Comparison of ENCODE assay signal across 14 cellular contexts in genomic region chr16:72098936-72099335, GRCh38. TPM values are rescaled to one million over a fixed set of nuclear protein-coding genes. Genes with fewer than 3 reads are reported as not detected.
DNase-seq lines count a peak whose midpoint lies in the region; ATAC-seq and TF ChIP-seq lines count a peak whose summit lies in the region.
"Had no signal": no experiment of that assay in that cellular context is flagged by ENCODE, and none has a peak within 500 bp of the region (broad histone marks: within the 10 kb centered on the region; RNA-seq: fewer than 3 reads in every experiment).

No MANE protein-coding gene starts in this region.

- peak overlapping the region; percentile 3 for H2BK5ac ChIP-seq in neuronal stem cell (ENCODE audit: low read length)

- H3K4ac ChIP-seq in neuronal stem cell (ENCODE audit: low read length) = no peak overlapping the region

- ATAC-seq in Right ventricle myocardium superior (ENCODE audit: poor library complexity) (peak; percentile 7), left ventricle myocardium superior (no peak), RWPE2 (ENCODE audit: low read depth) (peak; percentile 16; the same call in 2 of the 3 replicates), foreskin keratinocyte (peak; percentile 5), HG03095 (IDR thresholded peaks at IDR 0.05; ENCODE audit: unreplicated experiment) (no peak), GM21526 (IDR thresholded peaks at IDR 0.05; ENCODE audit: low FRiP score, unreplicated experiment) (no peak), GM21423 (IDR thresholded peaks at IDR 0.05; ENCODE audit: unreplicated experiment) (no peak)

- H3K9me3 ChIP-seq in RWPE2 (ENCODE audit: severe bottlenecking) (no peaks in the 10 kb centered on the region), neuronal stem cell (replicated peaks in 1 of 2; ENCODE audit: control insufficient read depth in 2 of 2, insufficient read depth in 1 of 2, low read depth in 1 of 2, low read length in 2 of 2) (no peaks in the 10 kb centered on the region)
- H3K9me3 ChIP-seq: Peyer's patch had no signal

- no peak overlapping the region for H3K18ac ChIP-seq in neuronal stem cell (ENCODE audit: low read length)

- no peak overlapping the region for H3K14ac ChIP-seq in neuronal stem cell (ENCODE audit: low read length)

- H3K79me1 ChIP-seq in neuronal stem cell (ENCODE audit: low read depth, low read length) = peaks cover 2% of the 10 kb centered on the region

- H3K4me1 ChIP-seq in RWPE2 (ENCODE audit: insufficient read depth, poor library complexity, severe bottlenecking) (peaks cover 9% of the 10 kb centered on the region), foreskin keratinocyte (no peaks in the 10 kb centered on the region), neuronal stem cell (ENCODE audit: control insufficient read depth in 2 of 2, insufficient read depth in 1 of 2, low read depth in 1 of 2, low read length in 2 of 2) (peaks cover 0 to 7% of the 10 kb centered on the region in 2 donors)

- no peak overlapping the region for H3K9ac ChIP-seq in neuronal stem cell (ENCODE audit: low read depth, low read length, poor library complexity)

- peaks cover 88% of the 10 kb centered on the region for H3K36me3 ChIP-seq in RWPE2 (ENCODE audit: low read depth)
- peaks cover 66 to 83% of the 10 kb centered on the region in 2 donors for H3K36me3 ChIP-seq in neuronal stem cell (replicated peaks in 1 of 2; ENCODE audit: control insufficient read depth in 2 of 2, insufficient read depth in 2 of 2, low read length in 2 of 2)

- H2BK120ac ChIP-seq in neuronal stem cell (ENCODE audit: low read depth, low read length) = no peak overlapping the region

- DNase-seq in Right ventricle myocardium superior = no peak
- DNase-seq in left ventricle myocardium superior = no peak
- no peak for DNase-seq in RWPE2 (ENCODE audit: low spot score)
- DNase-seq in foreskin keratinocyte = no peak
- DNase-seq in neuronal stem cell (ENCODE audit: low spot score) = no peak
- DNase-seq: GF-D8, NCI-H187 treated with DMSO at 0.1 percent for 48 hours, NCI-H774 had no signal

- H3K27ac ChIP-seq in RWPE2 (ENCODE audit: poor library complexity, severe bottlenecking) (no peak overlapping the region), foreskin keratinocyte (no peak overlapping the region), neuronal stem cell (replicated peaks; ENCODE audit: low read length) (no peak overlapping the region)
- H3K27ac ChIP-seq: Peyer's patch had no signal

- H3K27me3 ChIP-seq in RWPE2 (ENCODE audit: insufficient read depth, poor library complexity, severe bottlenecking) (no peaks in the 10 kb centered on the region), foreskin keratinocyte (no peaks in the 10 kb centered on the region), neuronal stem cell (ENCODE audit: control insufficient read depth in 3 of 3, insufficient read depth in 3 of 3, low read depth in 1 of 3, low read length in 3 of 3) (no peaks in the 10 kb centered on the region)
- H3K27me3 ChIP-seq: Peyer's patch had no signal

- intact Hi-C loops in Right ventricle myocardium superior (cut with DNase I) (loop anchor here (2.0 kb wide), 1 partner anchor 32 kb away; no protein-coding TSS in a partner anchor), left ventricle myocardium superior (cut with micrococcal nuclease) (loop anchor here (2.0 kb wide), 1 partner anchor 32 kb away; no protein-coding TSS in a partner anchor)

- H2AK5ac ChIP-seq in neuronal stem cell (ENCODE audit: low read depth, low read length) = no peak overlapping the region

- no peak overlapping the region for H2AFZ ChIP-seq in neuronal stem cell (ENCODE audit: low read length)

- no peak overlapping the region for H3K4me2 ChIP-seq in neuronal stem cell (ENCODE audit: insufficient read depth, low read length, poor library complexity, severe bottlenecking)

- H3K23ac ChIP-seq in neuronal stem cell (ENCODE audit: low read depth, low read length, poor library complexity) = no peak overlapping the region

- H2BK12ac ChIP-seq in neuronal stem cell (ENCODE audit: low read length) = no peak overlapping the region

- no peak overlapping the region for H4K91ac ChIP-seq in neuronal stem cell (ENCODE audit: low read depth, low read length, poor library complexity)

- no peak for TF ChIP-seq CTCF in RWPE2 (IDR thresholded peaks at IDR 0.05; ENCODE audit: poor library complexity, severe bottlenecking)
- TF ChIP-seq CTCF in foreskin keratinocyte (conservative IDR thresholded peaks at IDR 0.05) = no peak

- H3K4me3 ChIP-seq in RWPE2 (ENCODE audit: severe bottlenecking) (no peak overlapping the region), neuronal stem cell (ENCODE audit: low read length in 2 of 2) (no peak overlapping the region)
- H3K4me3 ChIP-seq: Peyer's patch had no signal

- no peak overlapping the region for H2BK15ac ChIP-seq in neuronal stem cell (ENCODE audit: low read length)

- no CpG with 5 or more reads among the region's 15 CpGs for WGBS in neuronal stem cell (ENCODE audit: extremely low coverage in 2 of 2, insufficient read length in 2 of 2, insufficient replicate concordance in 1 of 2), 2 donors

- no peak overlapping the region for H4K8ac ChIP-seq in neuronal stem cell (ENCODE audit: low read depth, low read length)

RNA-seq across cellular contexts. Expression of gene DHX38, which starts 5.3 kb away (rescaled TPM):
- 38.1 TPM for total RNA-seq in Right ventricle myocardium superior
- total RNA-seq in left ventricle myocardium superior = 43.1 TPM
- total RNA-seq in foreskin keratinocyte = 46.8 and 48.5 TPM in 2 replicates
- 28.8 and 29.5 TPM in 2 replicates for polyA plus RNA-seq in foreskin keratinocyte
- polyA plus RNA-seq in neuronal stem cell (2013, experiment 1 of 2) = 27.9 TPM
- 26.9 TPM for polyA plus RNA-seq in neuronal stem cell (2013, experiment 2 of 2)

RNA-seq across cellular contexts. Expression of gene TXNL4B, which starts 5.5 kb away (rescaled TPM):
- total RNA-seq in Right ventricle myocardium superior (6.9 TPM), left ventricle myocardium superior (5.4 TPM), foreskin keratinocyte (8.6 and 10.3 TPM in 2 replicates)
- 7.4 and 7.5 TPM in 2 replicates for polyA plus RNA-seq in foreskin keratinocyte
- 5.3 TPM for polyA plus RNA-seq in neuronal stem cell (2013, experiment 1 of 2)
- polyA plus RNA-seq in neuronal stem cell (2013, experiment 2 of 2) = 5.3 TPM

RNA-seq across cellular contexts. Expression of gene HPR, which starts 35.9 kb away (rescaled TPM):
- total RNA-seq in Right ventricle myocardium superior (87.8 TPM), left ventricle myocardium superior (94.9 TPM), foreskin keratinocyte (not detected in 2 replicates)
- not detected in 2 replicates for polyA plus RNA-seq in foreskin keratinocyte
- polyA plus RNA-seq in neuronal stem cell (2013, experiment 1 of 2) = 0.04 TPM
- 0.04 TPM for polyA plus RNA-seq in neuronal stem cell (2013, experiment 2 of 2)
- total RNA-seq: A172, Calu3, Peyer's patch had no signal

RNA-seq across cellular contexts. Expression of gene HP, which starts 44.6 kb away (rescaled TPM):
- total RNA-seq in Right ventricle myocardium superior = 6.4 TPM
- total RNA-seq in left ventricle myocardium superior = 80.3 TPM
- not detected in 2 replicates for total RNA-seq in foreskin keratinocyte
- not detected in 2 replicates for polyA plus RNA-seq in foreskin keratinocyte
- 0.04 TPM for polyA plus RNA-seq in neuronal stem cell (2013, experiment 1 of 2)
- polyA plus RNA-seq in neuronal stem cell (2013, experiment 2 of 2) = not detected
- total RNA-seq: A172, Calu3, Peyer's patch had no signal

Comparison
In these comparisons a context has a peak if more than half of its experiments do, and no peak if none do; other contexts are left out.
1. ATAC-seq: peak in Right ventricle myocardium superior (single experiment), RWPE2 (single experiment) and foreskin keratinocyte (single experiment); none in left ventricle myocardium superior (single experiment), HG03095 (single experiment), GM21526 (single experiment) and GM21423 (single experiment).
2. RNA of gene HPR, which starts 35.9 kb away (total RNA-seq): 94.9 TPM in left ventricle myocardium superior (single experiment) and 87.8 TPM in Right ventricle myocardium superior (single experiment); not detected in foreskin keratinocyte; every median in the first group is over 10 times any median in the second.